ENCODE assay signal across 8 cellular contexts in genomic region chr13:75458696-75459422, GRCh38. TPM values are rescaled to one million over a fixed set of nuclear protein-coding genes. Genes with fewer than 3 reads are reported as not detected.
DNase-seq lines count a peak whose midpoint lies in the region; ATAC-seq and TF ChIP-seq lines count a peak whose summit lies in the region.

No MANE protein-coding gene starts in this region.

- peaks cover 9% of the 10 kb centered on the region for H3K36me3 Mint-ChIP-seq in nephron (ENCODE audit: low read depth)
- H3K36me3 Mint-ChIP-seq in effector memory CD8-positive, alpha-beta T cell (ENCODE audit: insufficient read depth), result no peaks in the 10 kb centered on the region

- H3K9me3 ChIP-seq in body of pancreas, result no peaks in the 10 kb centered on the region
- no peaks in the 10 kb centered on the region for H3K9me3 ChIP-seq in uterus

- H3K27me3 ChIP-seq in body of pancreas, result no peaks in the 10 kb centered on the region
- no peaks in the 10 kb centered on the region for H3K27me3 ChIP-seq in uterus

- intact Hi-C loops in body of pancreas (cut with DNase I) (no loop called here), uterus (cut with DNase I; ENCODE audit: low total_unique reads) (no loop called here)

- 10 to 17% methylated on average over 6 of the region's 6 CpGs for WGBS in body of pancreas, 2 donors

- peaks cover 5% of the 10 kb centered on the region for H3K4me1 Mint-ChIP-seq in nephron
- no peaks in the 10 kb centered on the region for H3K4me1 Mint-ChIP-seq in effector memory CD8-positive, alpha-beta T cell (ENCODE audit: low read depth in 2 of 2)

- no peak for TF ChIP-seq CTCF in body of pancreas (IDR thresholded peaks at IDR 0.05)
- no peak for TF ChIP-seq CTCF in nephron (IDR thresholded peaks at IDR 0.05; ENCODE audit: unreplicated experiment in 3 of 3)
- no peak for TF ChIP-seq CTCF in uterus (IDR thresholded peaks at IDR 0.05)

- H3K27ac Mint-ChIP-seq in nephron, result peak overlapping the region; percentile 17 to 87 (median 47)
- no peak overlapping the region for H3K27ac Mint-ChIP-seq in effector memory CD8-positive, alpha-beta T cell

- no peaks in the 10 kb centered on the region for H3K9me3 Mint-ChIP-seq in nephron
- H3K9me3 Mint-ChIP-seq in effector memory CD8-positive, alpha-beta T cell, result no peaks in the 10 kb centered on the region

- H3K4me3 Mint-ChIP-seq in nephron, result no peak overlapping the region
- no peak overlapping the region for H3K4me3 Mint-ChIP-seq in effector memory CD8-positive, alpha-beta T cell

- H3K27me3 Mint-ChIP-seq in nephron (ENCODE audit: low read depth), result no peaks in the 10 kb centered on the region
- H3K27me3 Mint-ChIP-seq in effector memory CD8-positive, alpha-beta T cell, result peaks cover 16 to 37% of the 10 kb centered on the region in 2 donors

- H3K36me3 ChIP-seq in body of pancreas (replicated peaks in 1 of 2; ENCODE audit: insufficient read depth in 1 of 2, low read depth in 2 of 2) (no peaks in the 10 kb centered on the region), uterus (no peaks in the 10 kb centered on the region)

- peak overlapping the region; percentile 74 to 88 (median 86) for H3K27ac ChIP-seq in body of pancreas
- H3K27ac ChIP-seq in uterus, result no peak overlapping the region

- TF ChIP-seq POLR2A in body of pancreas (IDR thresholded peaks at IDR 0.05) (peak in 2 of 3 donors; percentile 48 to 56), uterus (IDR thresholded peaks at IDR 0.05) (no peak)

- peak; percentile 99 for ATAC-seq in GM19463 (IDR thresholded peaks at IDR 0.05; ENCODE audit: unreplicated experiment)
- ATAC-seq in HG03378 (IDR thresholded peaks at IDR 0.05; ENCODE audit: unreplicated experiment), result peak; percentile 99
- ATAC-seq in body of pancreas, result peak; percentile 97
- no peak for ATAC-seq in effector memory CD8-positive, alpha-beta T cell (replicated peaks)

- H3K4me3 ChIP-seq in body of pancreas, result no peak overlapping the region
- H3K4me3 ChIP-seq in uterus, result no peak overlapping the region

- peaks cover 49% of the 10 kb centered on the region for H3K4me1 ChIP-seq in body of pancreas
- no peaks in the 10 kb centered on the region for H3K4me1 ChIP-seq in uterus

- peak; percentile 83 for DNase-seq in COLO668 (lab: John Stamatoyannopoulos, UW; ENCODE audit: unreplicated experiment)
- peak; percentile 73 to 88 (median 86) for DNase-seq in body of pancreas
- DNase-seq in effector memory CD8-positive, alpha-beta T cell, result no peak
- DNase-seq in OCI-M1 (lab: John Stamatoyannopoulos, UW), result no peak
- no peak for DNase-seq in uterus

RNA-seq across cellular contexts. Expression of gene TBC1D4, which starts 23.1 kb away (rescaled TPM):
- total RNA-seq in body of pancreas, result 10 to 100 TPM; 28.3 to 29.7 TPM
- 10 to 100 TPM; 20.2 to 74.7 (median 30.9) TPM for total RNA-seq in uterus

Comparison
In these comparisons a context has a peak if more than half of its experiments do, and no peak if none do; other contexts are left out.
1. DNase-seq: peak in COLO668 (single experiment) and body of pancreas (4 of 4); none in effector memory CD8-positive, alpha-beta T cell (0 of 3), OCI-M1 (single experiment) and uterus (0 of 2).
2. H3K27ac ChIP-seq: peak in body of pancreas (4 of 4); none in uterus (0 of 2).
3. POLR2A ChIP-seq: peak in body of pancreas (2 of 3); none in uterus (0 of 2).
4. H3K27ac Mint-ChIP-seq: peak in nephron (3 of 3); none in effector memory CD8-positive, alpha-beta T cell (0 of 2).